ENCODE assay signal across 8 cellular contexts in the genomic region with DNA sequence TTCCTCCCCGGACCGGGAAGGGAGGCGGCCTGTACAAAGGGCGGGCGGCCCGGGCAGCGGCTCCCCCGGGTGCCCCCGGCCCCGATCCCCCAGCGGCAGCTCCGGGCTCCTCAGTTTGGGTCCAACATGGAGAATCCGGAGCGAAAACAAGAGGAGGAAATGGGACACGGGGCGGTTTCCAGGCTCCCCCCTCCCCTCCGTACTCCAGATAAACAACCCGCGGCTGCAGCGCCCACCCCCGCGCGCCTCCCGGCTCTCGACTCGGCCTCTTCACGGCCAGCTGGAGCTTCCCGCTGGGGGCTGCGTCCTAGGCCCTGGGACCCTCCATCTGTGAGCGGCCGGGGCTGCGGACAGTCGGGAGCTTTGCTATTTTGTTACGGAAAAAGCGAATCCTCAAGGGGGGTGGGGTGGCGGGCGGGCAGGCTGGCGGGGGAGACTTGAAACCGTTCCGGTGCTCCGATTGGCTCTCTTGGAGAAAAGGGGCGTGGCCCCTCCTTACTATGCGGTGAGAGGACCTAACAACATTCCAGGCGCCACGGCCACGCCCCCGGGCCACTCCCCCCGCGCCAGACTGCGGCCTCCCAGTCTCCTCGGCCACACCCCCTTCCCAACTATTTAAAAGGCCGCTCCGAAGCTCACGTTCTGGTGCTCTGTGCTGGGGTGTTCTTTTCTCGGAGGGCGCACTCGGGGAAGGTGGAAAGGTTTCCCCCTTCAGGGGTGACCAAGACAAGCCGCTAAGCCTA. TPM values are rescaled to one million over a fixed set of nuclear protein-coding genes. Genes with fewer than 3 reads are reported as not detected.
DNase-seq lines count a peak whose midpoint lies in the region; ATAC-seq and TF ChIP-seq lines count a peak whose summit lies in the region.

A gene with protein sequence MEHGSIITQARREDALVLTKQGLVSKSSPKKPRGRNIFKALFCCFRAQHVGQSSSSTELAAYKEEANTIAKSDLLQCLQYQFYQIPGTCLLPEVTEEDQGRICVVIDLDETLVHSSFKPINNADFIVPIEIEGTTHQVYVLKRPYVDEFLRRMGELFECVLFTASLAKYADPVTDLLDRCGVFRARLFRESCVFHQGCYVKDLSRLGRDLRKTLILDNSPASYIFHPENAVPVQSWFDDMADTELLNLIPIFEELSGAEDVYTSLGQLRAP (minus strand): TSS at position 153 of the 743 bp plus-strand sequence. CDS start 294 bp downstream, outside the sequence.

- intact Hi-C loops in Calu3 (cut with micrococcal nuclease; ENCODE audit: unreplicated experiment): no loop called here

- H3K9me3 ChIP-seq in muscle layer of colon (ENCODE audit: low read length): no peaks in the 10 kb centered on the region

- peaks cover 31% of the 10 kb centered on the region for H3K4me1 Mint-ChIP-seq in Calu3 (ENCODE audit: low read depth, unreplicated experiment)
- H3K4me1 Mint-ChIP-seq in activated T-cell treated with anti-CD3 and anti-CD28 coated beads, Interleukin-2, amount 50 U/mL, for 72 hours (ENCODE audit: low read depth): peaks cover 48% of the 10 kb centered on the region

- ATAC-seq in GM21723 (IDR thresholded peaks at IDR 0.05; ENCODE audit: unreplicated experiment) (peak; percentile 48), esophagus mucosa (peak; percentile 97)
- peak; percentile 50 to 52 for ATAC-seq in activated T-cell treated with anti-CD3 and anti-CD28 coated beads, Interleukin-2, amount 50 U/mL, for 72 hours (replicated peaks in 1 of 2)

- peak within 1 kb of the TSS; percentile 81 for H3K4me3 Mint-ChIP-seq in Calu3 (ENCODE audit: low read depth, unreplicated experiment)
- H3K4me3 Mint-ChIP-seq in activated T-cell treated with anti-CD3 and anti-CD28 coated beads, Interleukin-2, amount 50 U/mL, for 72 hours: peak within 1 kb of the TSS; percentile 80 to 87

- H3K9me3 Mint-ChIP-seq in Calu3 (ENCODE audit: low read depth, unreplicated experiment): no peaks in the 10 kb centered on the region
- H3K9me3 Mint-ChIP-seq in activated T-cell treated with anti-CD3 and anti-CD28 coated beads, Interleukin-2, amount 50 U/mL, for 72 hours: no peaks in the 10 kb centered on the region

- peak; percentile 100 for DNase-seq in Calu3
- peak; percentile 95 to 96 for DNase-seq in Kasumi-1 (lab: John Stamatoyannopoulos, UW)
- peak; percentile 98 for DNase-seq in RKO (ENCODE audit: low spot score)
- peak; percentile 87 for DNase-seq in activated T-cell treated with anti-CD3 and anti-CD28 coated beads, Interleukin-2, amount 50 U/mL, for 72 hours
- DNase-seq in stimulated activated CD8-positive, alpha-beta memory T cell treated with anti-CD3 and anti-CD28 coated beads, Interleukin-7, amount 100 ng/mL, for 1 hour (ENCODE audit: low read depth in 2 of 2): peak; percentile 73 to 80

- BruUV-seq in Calu3 (replicated peaks; lab: Mats Ljungman, UMichigan): no TSS peak

- no peak for TF ChIP-seq CTCF in Calu3 (IDR thresholded peaks at IDR 0.05; ENCODE audit: unreplicated experiment)

- H3K4me3 ChIP-seq in muscle layer of colon (ENCODE audit: low read depth in 1 of 2, low read length in 2 of 2): peak within 1 kb of the TSS; percentile 70 to 93

- H3K36me3 Mint-ChIP-seq in Calu3 (ENCODE audit: insufficient read depth, unreplicated experiment): peaks cover 41% of the 10 kb centered on the region
- H3K36me3 Mint-ChIP-seq in activated T-cell treated with anti-CD3 and anti-CD28 coated beads, Interleukin-2, amount 50 U/mL, for 72 hours (ENCODE audit: insufficient read depth in 2 of 2): peaks cover 0 to 1% of the 10 kb centered on the region in 2 donors

- peaks cover 32% of the 10 kb centered on the region for H3K4me1 ChIP-seq in muscle layer of colon (ENCODE audit: insufficient read depth, low read length)

- peak within 1 kb of the TSS; percentile 93 for H3K9ac ChIP-seq in muscle layer of colon (ENCODE audit: low read length)

- H3K36me3 ChIP-seq in muscle layer of colon (ENCODE audit: insufficient read depth, low read length): no peaks in the 10 kb centered on the region

- H3K27me3 ChIP-seq in muscle layer of colon (ENCODE audit: control insufficient read depth in 1 of 2, insufficient read depth in 2 of 2, low read length in 2 of 2): no peaks in the 10 kb centered on the region

- H3K27ac ChIP-seq in muscle layer of colon (ENCODE audit: low read depth, low read length): peak within 1 kb of the TSS; percentile 100

- CTCF ChIA-PET in Calu3 (lab: Charles Lee): interaction anchor here (0.5 to 1.6 kb wide), 8 partner anchors 16 to 805 kb away, joined by 3 to 7 read pairs (median 4); a partner anchor contains a TSS

- H3K27me3 Mint-ChIP-seq in Calu3 (ENCODE audit: unreplicated experiment): peaks cover 14% of the 10 kb centered on the region
- peaks cover 11% of the 10 kb centered on the region for H3K27me3 Mint-ChIP-seq in activated T-cell treated with anti-CD3 and anti-CD28 coated beads, Interleukin-2, amount 50 U/mL, for 72 hours (ENCODE audit: low read depth)

- peak within 1 kb of the TSS; percentile 58 for H3K27ac Mint-ChIP-seq in Calu3 (ENCODE audit: unreplicated experiment)
- H3K27ac Mint-ChIP-seq in activated T-cell treated with anti-CD3 and anti-CD28 coated beads, Interleukin-2, amount 50 U/mL, for 72 hours: peak within 1 kb of the TSS; percentile 34

RNA-seq across cellular contexts. Expression of the gene that starts here (rescaled TPM):
- total RNA-seq in Calu3 (2022) (117 and 119 TPM in 2 replicates), esophagus mucosa (49.8 TPM)
- 100 to 1,000 TPM; 108 to 109 TPM for total RNA-seq in activated T-cell treated with anti-CD3 and anti-CD28 coated beads, Interleukin-2, amount 50 U/mL, for 72 hours

Comparison
In these comparisons a context has a peak if more than half of its experiments do, and no peak if none do; other contexts are left out.
1. Peak in every context shown above with its lines: DNase-seq, ATAC-seq, H3K4me3 ChIP-seq and H3K27ac ChIP-seq.